Comparison of ENCODE assay signal across 1 cellular context in the genomic region with DNA sequence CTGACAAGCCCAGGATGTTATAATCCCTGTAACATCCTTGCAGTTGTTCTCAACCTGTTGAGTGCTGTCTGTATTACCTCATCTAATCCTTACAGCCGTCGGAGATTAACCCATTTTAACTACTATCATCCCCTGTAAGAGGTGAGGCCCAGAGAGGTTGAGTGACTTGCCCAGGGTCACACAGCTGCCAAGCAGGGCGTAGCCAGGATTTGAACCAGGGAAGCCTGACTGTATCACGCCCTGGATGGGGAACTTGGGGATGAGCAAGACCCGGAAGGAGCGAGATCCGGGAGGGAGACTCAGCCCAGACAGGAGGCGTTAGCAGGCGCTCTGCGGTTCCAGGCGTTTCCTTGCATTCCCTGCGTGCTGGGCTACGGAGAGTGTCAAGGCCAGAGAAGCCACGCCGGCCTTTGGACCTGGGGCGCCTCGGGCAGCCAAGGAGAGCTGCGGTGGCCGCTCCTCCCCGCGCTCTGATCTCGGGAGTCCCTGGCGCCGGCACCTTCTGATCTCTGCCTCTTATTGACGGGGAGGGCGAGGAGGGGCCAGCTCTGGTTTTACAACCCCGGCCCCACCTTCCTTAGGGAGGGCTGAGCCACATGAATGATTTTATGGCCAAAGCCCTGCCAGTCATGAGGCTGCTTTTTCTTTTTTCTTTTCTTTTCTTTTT.
TF ChIP-seq lines count a peak whose summit lies in the region.

No MANE protein-coding gene starts in this region.

TF ChIP-seq in SK-N-SH, 30 proteins besides CTCF, POLR2A, EP300 and RAD21 (continued from another document):
- TF ChIP-seq, protein P1, sequence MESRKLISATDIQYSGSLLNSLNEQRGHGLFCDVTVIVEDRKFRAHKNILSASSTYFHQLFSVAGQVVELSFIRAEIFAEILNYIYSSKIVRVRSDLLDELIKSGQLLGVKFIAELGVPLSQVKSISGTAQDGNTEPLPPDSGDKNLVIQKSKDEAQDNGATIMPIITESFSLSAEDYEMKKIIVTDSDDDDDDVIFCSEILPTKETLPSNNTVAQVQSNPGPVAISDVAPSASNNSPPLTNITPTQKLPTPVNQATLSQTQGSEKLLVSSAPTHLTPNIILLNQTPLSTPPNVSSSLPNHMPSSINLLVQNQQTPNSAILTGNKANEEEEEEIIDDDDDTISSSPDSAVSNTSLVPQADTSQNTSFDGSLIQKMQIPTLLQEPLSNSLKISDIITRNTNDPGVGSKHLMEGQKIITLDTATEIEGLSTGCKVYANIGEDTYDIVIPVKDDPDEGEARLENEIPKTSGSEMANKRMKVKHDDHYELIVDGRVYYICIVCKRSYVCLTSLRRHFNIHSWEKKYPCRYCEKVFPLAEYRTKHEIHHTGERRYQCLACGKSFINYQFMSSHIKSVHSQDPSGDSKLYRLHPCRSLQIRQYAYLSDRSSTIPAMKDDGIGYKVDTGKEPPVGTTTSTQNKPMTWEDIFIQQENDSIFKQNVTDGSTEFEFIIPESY (IDR thresholded peaks at IDR 0.05; ENCODE audit: borderline replicate concordance, low read depth), result no peak
- TF ChIP-seq, protein P2, sequence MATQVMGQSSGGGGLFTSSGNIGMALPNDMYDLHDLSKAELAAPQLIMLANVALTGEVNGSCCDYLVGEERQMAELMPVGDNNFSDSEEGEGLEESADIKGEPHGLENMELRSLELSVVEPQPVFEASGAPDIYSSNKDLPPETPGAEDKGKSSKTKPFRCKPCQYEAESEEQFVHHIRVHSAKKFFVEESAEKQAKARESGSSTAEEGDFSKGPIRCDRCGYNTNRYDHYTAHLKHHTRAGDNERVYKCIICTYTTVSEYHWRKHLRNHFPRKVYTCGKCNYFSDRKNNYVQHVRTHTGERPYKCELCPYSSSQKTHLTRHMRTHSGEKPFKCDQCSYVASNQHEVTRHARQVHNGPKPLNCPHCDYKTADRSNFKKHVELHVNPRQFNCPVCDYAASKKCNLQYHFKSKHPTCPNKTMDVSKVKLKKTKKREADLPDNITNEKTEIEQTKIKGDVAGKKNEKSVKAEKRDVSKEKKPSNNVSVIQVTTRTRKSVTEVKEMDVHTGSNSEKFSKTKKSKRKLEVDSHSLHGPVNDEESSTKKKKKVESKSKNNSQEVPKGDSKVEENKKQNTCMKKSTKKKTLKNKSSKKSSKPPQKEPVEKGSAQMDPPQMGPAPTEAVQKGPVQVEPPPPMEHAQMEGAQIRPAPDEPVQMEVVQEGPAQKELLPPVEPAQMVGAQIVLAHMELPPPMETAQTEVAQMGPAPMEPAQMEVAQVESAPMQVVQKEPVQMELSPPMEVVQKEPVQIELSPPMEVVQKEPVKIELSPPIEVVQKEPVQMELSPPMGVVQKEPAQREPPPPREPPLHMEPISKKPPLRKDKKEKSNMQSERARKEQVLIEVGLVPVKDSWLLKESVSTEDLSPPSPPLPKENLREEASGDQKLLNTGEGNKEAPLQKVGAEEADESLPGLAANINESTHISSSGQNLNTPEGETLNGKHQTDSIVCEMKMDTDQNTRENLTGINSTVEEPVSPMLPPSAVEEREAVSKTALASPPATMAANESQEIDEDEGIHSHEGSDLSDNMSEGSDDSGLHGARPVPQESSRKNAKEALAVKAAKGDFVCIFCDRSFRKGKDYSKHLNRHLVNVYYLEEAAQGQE (IDR thresholded peaks at IDR 0.05; ENCODE audit: low read depth, low read length), result no peak
- TF ChIP-seq FOXJ3 (CRISPR knock-in tag; IDR thresholded peaks at IDR 0.05), result no peak
